Comparison of ENCODE assay signal across 21 cellular contexts in genomic region chr13:107291875-107292274, GRCh38.
A peak's percentile ranks its signal among the peaks of the same experiment; 100 is the strongest.
DNase-seq lines count a peak whose midpoint lies in the region; ATAC-seq, FAIRE-seq and TF ChIP-seq lines count a peak whose summit lies in the region.
"Had no signal": no experiment of that assay in that cellular context is flagged by ENCODE, and none has a peak within 500 bp of the region (broad histone marks: within the 10 kb centered on the region; RNA-seq: fewer than 3 reads in every experiment).

No MANE protein-coding gene starts in this region.

- H3K23ac ChIP-seq in mesenchymal stem cell (ENCODE audit: low read length in 2 of 2), result no peak overlapping the region

- peaks cover 0 to 5% of the 10 kb centered on the region in 2 donors for H3K9me3 Mint-ChIP-seq in effector memory CD8-positive, alpha-beta T cell

- no peak overlapping the region for H4K91ac ChIP-seq in mesenchymal stem cell (ENCODE audit: low read length)

- no peak overlapping the region for H3K4me2 ChIP-seq in mesenchymal stem cell (ENCODE audit: low read length, poor library complexity, severe bottlenecking)
- H3K4me2 ChIP-seq: A549, GM23338 had no signal

- DNase-seq in H54 (ENCODE audit: insufficient read length, low spot score), result no peak
- DNase-seq in LNCaP clone FGC (ENCODE audit: low read depth), result peak; percentile 1
- DNase-seq in RWPE2 (ENCODE audit: low spot score), result no peak
- DNase-seq in mesenchymal stem cell, result no peak
- DNase-seq in A673 (ENCODE audit: low spot score), result no peak
- DNase-seq in brain microvascular endothelial cell, result no peak
- DNase-seq in effector memory CD8-positive, alpha-beta T cell, result no peak
- DNase-seq: 8988T; C1 segment of cervical spinal cord; Calu3; CD4-positive, alpha-beta memory T cell; COR-L47; DMS153; DMS79 treated with DMSO at 0.1 percent for 48 hours; GF-D8; HFFc6 had no signal

- no peak overlapping the region for H3K18ac ChIP-seq in mesenchymal stem cell (ENCODE audit: low read depth in 1 of 2, low read length in 2 of 2)

- TF ChIP-seq CTCF in LNCaP clone FGC (IDR thresholded peaks at IDR 0.05; ENCODE audit: control insufficient read depth, extremely low read depth, insufficient read depth) (no peak), RWPE2 (IDR thresholded peaks at IDR 0.05; ENCODE audit: poor library complexity, severe bottlenecking) (no peak), A673 (conservative IDR thresholded peaks at IDR 0.05; ENCODE audit: low read depth, low read length) (no peak), brain microvascular endothelial cell (IDR thresholded peaks at IDR 0.05; ENCODE audit: low read depth, low read length, missing control alignments) (no peak)

- H3K9me3 ChIP-seq in RWPE2 (ENCODE audit: severe bottlenecking), result no peaks in the 10 kb centered on the region
- H3K9me3 ChIP-seq in mesenchymal stem cell (ENCODE audit: control insufficient read depth, low read length), result no peaks in the 10 kb centered on the region
- no peaks in the 10 kb centered on the region for H3K9me3 ChIP-seq in A673 (ENCODE audit: low read depth, low read length, poor library complexity, severe bottlenecking)
- H3K9me3 ChIP-seq: A549, HAP-1 had no signal

- H3K79me1 ChIP-seq in mesenchymal stem cell (replicated peaks; ENCODE audit: low read length, poor library complexity, severe bottlenecking), result peaks cover 22% of the 10 kb centered on the region

- POLR2A ChIA-PET in A673 (lab: Charles Lee; ENCODE audit: low non-redundant PET), result no interaction called here

- no TSS peak for BruUV-seq in A673 (replicated peaks; lab: Mats Ljungman, UMichigan)

- no peak overlapping the region for H3K4ac ChIP-seq in mesenchymal stem cell (ENCODE audit: low read depth in 1 of 2, low read length in 2 of 2)

- H3K14ac ChIP-seq in mesenchymal stem cell (ENCODE audit: low read length in 2 of 2), result no peak overlapping the region

- H3K4me1 Mint-ChIP-seq in effector memory CD8-positive, alpha-beta T cell (ENCODE audit: low read depth in 2 of 2), result no peaks in the 10 kb centered on the region
- H3K4me1 Mint-ChIP-seq: CD4-positive, alpha-beta memory T cell had no signal

- no peak overlapping the region for H3K27ac Mint-ChIP-seq in effector memory CD8-positive, alpha-beta T cell
- H3K27ac Mint-ChIP-seq: CD4-positive, alpha-beta memory T cell; GM23338; HFFc6 had no signal

- H2BK5ac ChIP-seq in mesenchymal stem cell (ENCODE audit: low read depth, low read length, poor library complexity, severe bottlenecking), result no peak overlapping the region

- H3K4me3 ChIP-seq in LNCaP clone FGC (ENCODE audit: low read depth, low read length), result no peak overlapping the region
- H3K4me3 ChIP-seq in RWPE2 (ENCODE audit: severe bottlenecking), result no peak overlapping the region
- no peak overlapping the region for H3K4me3 ChIP-seq in mesenchymal stem cell (ENCODE audit: insufficient read depth in 1 of 2, low read depth in 1 of 2, low read length in 2 of 2)
- H3K4me3 ChIP-seq in A673 (ENCODE audit: low read depth, low read length, poor library complexity, severe bottlenecking), result no peak overlapping the region
- H3K4me3 ChIP-seq in brain microvascular endothelial cell (ENCODE audit: low read depth, low read length), result no peak overlapping the region
- H3K4me3 ChIP-seq: A549, GM23338, HAP-1 had no signal

- H2BK12ac ChIP-seq in mesenchymal stem cell (ENCODE audit: low read length in 2 of 2), result no peak overlapping the region

- CTCF ChIA-PET in A673 (lab: Charles Lee), result no interaction called here

- no peak overlapping the region for H2AK5ac ChIP-seq in mesenchymal stem cell (ENCODE audit: low read length, severe bottlenecking)

- H3K4me1 ChIP-seq in RWPE2 (ENCODE audit: insufficient read depth, poor library complexity, severe bottlenecking) (peaks cover under 1% of the 10 kb centered on the region), mesenchymal stem cell (ENCODE audit: control insufficient read depth, insufficient read depth, low read depth, low read length) (no peaks in the 10 kb centered on the region), A673 (ENCODE audit: insufficient read depth, low read length, poor library complexity, severe bottlenecking) (peaks cover 3% of the 10 kb centered on the region)
- H3K4me1 ChIP-seq: A549, HAP-1 had no signal

- TF ChIP-seq POLR2A in H54 (IDR thresholded peaks at IDR 0.05; ENCODE audit: low read depth, low read length), result no peak

- H4K8ac ChIP-seq in mesenchymal stem cell (ENCODE audit: low read length), result peak overlapping the region; percentile 19

- H3K9ac ChIP-seq in mesenchymal stem cell (ENCODE audit: low read length), result no peak overlapping the region

- H3K27me3 ChIP-seq in RWPE2 (ENCODE audit: insufficient read depth, poor library complexity, severe bottlenecking) (no peaks in the 10 kb centered on the region), mesenchymal stem cell (ENCODE audit: control insufficient read depth in 1 of 2, insufficient read depth in 1 of 2, low read length in 2 of 2) (no peaks in the 10 kb centered on the region), A673 (replicated peaks; ENCODE audit: insufficient read depth, low read depth, low read length, poor library complexity) (no peaks in the 10 kb centered on the region), brain microvascular endothelial cell (replicated peaks) (no peaks in the 10 kb centered on the region)

- H2BK120ac ChIP-seq in mesenchymal stem cell (ENCODE audit: low read depth, low read length), result no peak overlapping the region

- no peak overlapping the region for H3K27ac ChIP-seq in RWPE2 (ENCODE audit: poor library complexity, severe bottlenecking)
- no peak overlapping the region for H3K27ac ChIP-seq in mesenchymal stem cell (ENCODE audit: low read length, poor library complexity, severe bottlenecking)
- no peak overlapping the region for H3K27ac ChIP-seq in A673 (ENCODE audit: low read depth, low read length, poor library complexity, severe bottlenecking)
- no peak overlapping the region for H3K27ac ChIP-seq in brain microvascular endothelial cell
- H3K27ac ChIP-seq: A549 had no signal

- ATAC-seq in RWPE2 (ENCODE audit: low read depth), result peak; percentile 38; the same call in 2 of the 3 replicates
- no peak for ATAC-seq in effector memory CD8-positive, alpha-beta T cell (replicated peaks)
- ATAC-seq: A549, GM23338 had no signal

- no peak overlapping the region for H3K4me3 Mint-ChIP-seq in effector memory CD8-positive, alpha-beta T cell
- H3K4me3 Mint-ChIP-seq: CD4-positive, alpha-beta memory T cell; GM23338; HFFc6 had no signal

- in situ Hi-C loops in brain microvascular endothelial cell (cut with HindIII; ENCODE audit: low pct_ligation_motif_present, low sequenced_read_pairs), result no loop called here

- FAIRE-seq in H54 (lab: Jason Lieb, UNC), result peak; percentile 81
- FAIRE-seq: A549, GM12891, GM18507 had no signal

- H3K36me3 Mint-ChIP-seq in effector memory CD8-positive, alpha-beta T cell (ENCODE audit: insufficient read depth), result no peaks in the 10 kb centered on the region
- H3K36me3 Mint-ChIP-seq: CD4-positive, alpha-beta memory T cell had no signal

- no peak overlapping the region for H2BK15ac ChIP-seq in mesenchymal stem cell (ENCODE audit: low read depth, poor library complexity, severe bottlenecking)

- H3K27me3 Mint-ChIP-seq in effector memory CD8-positive, alpha-beta T cell, result no peaks in the 10 kb centered on the region
- H3K27me3 Mint-ChIP-seq: CD4-positive, alpha-beta memory T cell had no signal

- no peak overlapping the region for H2AFZ ChIP-seq in mesenchymal stem cell (ENCODE audit: low read depth, low read length)
- H2AFZ ChIP-seq: GM23338 had no signal

- H3K36me3 ChIP-seq in RWPE2 (ENCODE audit: low read depth) (no peaks in the 10 kb centered on the region), mesenchymal stem cell (ENCODE audit: control insufficient read depth in 1 of 2, insufficient read depth in 2 of 2, low read depth in 1 of 2, low read length in 2 of 2) (no peaks in the 10 kb centered on the region), A673 (ENCODE audit: insufficient read depth, low read length, poor library complexity, severe bottlenecking) (no peaks in the 10 kb centered on the region), brain microvascular endothelial cell (replicated peaks) (no peaks in the 10 kb centered on the region)
- H3K36me3 ChIP-seq: HAP-1 had no signal

- intact Hi-C loops in A673 (cut with micrococcal nuclease; ENCODE audit: unreplicated experiment), result no loop called here
